ENCODE assay signal across 14 cellular contexts in genomic region chr22:44133161-44133560, GRCh38. TPM values are rescaled to one million over a fixed set of nuclear protein-coding genes. Genes with fewer than 3 reads are reported as not detected.
DNase-seq lines count a peak whose midpoint lies in the region; ATAC-seq and TF ChIP-seq lines count a peak whose summit lies in the region.
"Had no signal": no experiment of that assay in that cellular context is flagged by ENCODE, and none has a peak within 500 bp of the region (broad histone marks: within the 10 kb centered on the region; RNA-seq: fewer than 3 reads in every experiment).

No MANE protein-coding gene starts in this region.

- H3K9me3 Mint-ChIP-seq in nephron progenitor cell = peaks cover 27% of the 10 kb centered on the region

- ATAC-seq in GM21381 (IDR thresholded peaks at IDR 0.05; ENCODE audit: unreplicated experiment) = no peak

- DNase-seq in LHCN-M2 (ENCODE audit: low read depth) (peak; percentile 93), astrocyte of the hippocampus (ENCODE audit: low read depth, low spot score) (peak; percentile 73), fibroblast of villous mesenchyme (ENCODE audit: low read depth) (peak; percentile 10), SKM-1 treated with dmso at 0.1 percent for 144 hours (lab: John Stamatoyannopoulos, UW; ENCODE audit: unreplicated experiment) (no peak), nephron progenitor cell (no peak), AG20443 (ENCODE audit: low spot score) (no peak)
- DNase-seq: Karpas-422, NCI-H1436, NCI-H2029 treated with DMSO at 0.1 percent for 48 hours, NCI-H2227 treated with DMSO at 0.1 percent for 48 hours, NCI-H524 treated with DMSO at 0.1 percent for 48 hours had no signal

- H3K4me1 Mint-ChIP-seq in nephron progenitor cell = peaks cover 40% of the 10 kb centered on the region

- no peak overlapping the region for H3K4me3 Mint-ChIP-seq in nephron progenitor cell

- peaks cover 27% of the 10 kb centered on the region for H3K36me3 Mint-ChIP-seq in nephron progenitor cell (ENCODE audit: low read depth)

- TF ChIP-seq CTCF in fibroblast of villous mesenchyme (IDR thresholded peaks at IDR 0.05; ENCODE audit: insufficient read depth, low read depth, low read length) (no peak), nephron progenitor cell (IDR thresholded peaks at IDR 0.05) (no peak)

- peaks cover 18% of the 10 kb centered on the region for H3K27me3 Mint-ChIP-seq in nephron progenitor cell (ENCODE audit: low read depth, poor library complexity)

- H3K27ac Mint-ChIP-seq in nephron progenitor cell = no peak overlapping the region

- no peak overlapping the region for H3K4me3 ChIP-seq in fibroblast of villous mesenchyme (ENCODE audit: low read depth, low read length)
- H3K4me3 ChIP-seq: HAP-1, SJCRH30 had no signal

RNA-seq across cellular contexts. Expression of gene PARVG, which starts 47.6 kb away (rescaled TPM):
- total RNA-seq in LHCN-M2 (2014; rRNA removed) (not detected in 2 replicates), fibroblast of villous mesenchyme (not detected in 2 replicates)
- not detected for polyA plus RNA-seq in LHCN-M2 (2012)
- total RNA-seq: SJCRH30 had no signal

Comparison
In these comparisons a context has a peak if more than half of its experiments do, and no peak if none do; other contexts are left out.
1. DNase-seq: peak in LHCN-M2 (single experiment), astrocyte of the hippocampus (single experiment) and fibroblast of villous mesenchyme (single experiment); none in SKM-1 treated with dmso at 0.1 percent for 144 hours (single experiment), nephron progenitor cell (single experiment) and AG20443 (single experiment).